ENCODE assay signal across 15 cellular contexts in the genomic region with DNA sequence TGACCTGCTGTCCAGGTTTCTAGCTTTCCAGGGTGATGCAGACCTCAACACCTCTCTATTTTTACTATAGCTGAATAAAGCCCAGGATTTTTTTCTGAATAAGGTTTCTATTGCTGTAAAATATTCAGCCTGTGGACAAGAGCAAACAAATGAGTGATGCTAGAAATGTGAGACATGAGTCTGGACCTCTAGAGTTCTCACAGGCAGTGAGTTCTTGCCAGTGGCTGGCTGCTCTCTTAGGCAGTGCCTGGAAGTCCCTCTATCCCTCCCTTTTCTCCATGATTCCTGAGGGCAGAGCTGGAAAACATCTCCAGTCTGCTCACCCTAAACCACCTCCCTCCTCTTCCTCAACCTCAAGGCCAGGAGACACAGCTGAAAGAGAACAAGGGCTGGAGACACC.
DNase-seq lines count a peak whose midpoint lies in the region; ATAC-seq and TF ChIP-seq lines count a peak whose summit lies in the region.
"Had no signal": no experiment of that assay in that cellular context is flagged by ENCODE, and none has a peak within 500 bp of the region (broad histone marks: within the 10 kb centered on the region; RNA-seq: fewer than 3 reads in every experiment).

No MANE protein-coding gene starts in this region.

- no peaks in the 10 kb centered on the region for H3K79me1 ChIP-seq in mesenchymal stem cell (replicated peaks; ENCODE audit: low read length, poor library complexity, severe bottlenecking)

- H3K9me3 ChIP-seq in PC-3 (ENCODE audit: low read length) (no peaks in the 10 kb centered on the region), mesenchymal stem cell (ENCODE audit: control insufficient read depth, low read length) (no peaks in the 10 kb centered on the region)

- peak; percentile 85 for ATAC-seq in PC-3

- no peaks in the 10 kb centered on the region for H3K9me2 ChIP-seq in PC-3 (replicated peaks; ENCODE audit: low read length)

- H3K14ac ChIP-seq in mesenchymal stem cell (ENCODE audit: low read length in 2 of 2), result no peak overlapping the region

- H3K4ac ChIP-seq in mesenchymal stem cell (ENCODE audit: low read depth in 1 of 2, low read length in 2 of 2), result peak overlapping the region; percentile 15 to 81

- no peak overlapping the region for H2BK5ac ChIP-seq in mesenchymal stem cell (ENCODE audit: low read depth, low read length, poor library complexity, severe bottlenecking)

- H3K79me2 ChIP-seq in PC-3 (ENCODE audit: low read length), result no peaks in the 10 kb centered on the region

- no peak for TF ChIP-seq CTCF in PC-3 (conservative IDR thresholded peaks at IDR 0.05; ENCODE audit: low read depth, low read length)

- DNase-seq in DMS53 (lab: John Stamatoyannopoulos, UW), result peak; percentile 15
- no peak for DNase-seq in DMS53 treated with DMSO at 0.1 percent for 48 hours (lab: John Stamatoyannopoulos, UW; ENCODE audit: unreplicated experiment)
- DNase-seq in PC-3, result no peak
- DNase-seq in mesenchymal stem cell, result no peak
- DNase-seq in NCI-H1417 (lab: John Stamatoyannopoulos, UW), result no peak
- DNase-seq in NCI-H1105 (lab: John Stamatoyannopoulos, UW), result no peak
- no peak for DNase-seq in activated gamma-delta T cell treated with Interleukin-2 at 50 U/mL for 16 hours
- DNase-seq: 8988T; ACHN; CD4-positive, CD25-positive, alpha-beta regulatory T cell; DMS79; EL; HCEC 1CT; HFFc6 had no signal

- H3K4me3 ChIP-seq in PC-3 (ENCODE audit: low read length) (no peak overlapping the region), mesenchymal stem cell (ENCODE audit: insufficient read depth in 1 of 2, low read depth in 1 of 2, low read length in 2 of 2) (no peak overlapping the region)
- H3K4me3 ChIP-seq: BLaER1 treated with 17β-estradiol and CSF1 and Interleukin-3, amounts not matched to agents 10 nM and 100 nM had no signal

- peak overlapping the region; percentile 75 to 85 for H2BK12ac ChIP-seq in mesenchymal stem cell (ENCODE audit: low read length in 2 of 2)

- H3K23ac ChIP-seq in mesenchymal stem cell (ENCODE audit: low read length in 2 of 2), result no peak overlapping the region

- H4K91ac ChIP-seq in mesenchymal stem cell (ENCODE audit: low read length), result peak overlapping the region; percentile 25

- no peaks in the 10 kb centered on the region for H3K4me1 ChIP-seq in PC-3 (ENCODE audit: insufficient read depth, low read length)
- H3K4me1 ChIP-seq in mesenchymal stem cell (ENCODE audit: control insufficient read depth, insufficient read depth, low read depth, low read length), result peaks cover 2% of the 10 kb centered on the region

- CTCF ChIA-PET in PC-3 (lab: Charles Lee), result no interaction called here

- no peaks in the 10 kb centered on the region for H3F3A ChIP-seq in PC-3 (ENCODE audit: low read length, unreplicated experiment)

- no TSS peak for BruUV-seq in PC-3 (replicated peaks; lab: Mats Ljungman, UMichigan)

- no peak overlapping the region for H2BK15ac ChIP-seq in mesenchymal stem cell (ENCODE audit: low read depth, poor library complexity, severe bottlenecking)

- intact Hi-C loops in PC-3 (cut with micrococcal nuclease), result no loop called here

- H2AK5ac ChIP-seq in mesenchymal stem cell (ENCODE audit: low read length, severe bottlenecking), result peak overlapping the region; percentile 53

- H2BK120ac ChIP-seq in mesenchymal stem cell (ENCODE audit: low read depth, low read length), result peak overlapping the region; percentile 71

- no peaks in the 10 kb centered on the region for H4K20me1 ChIP-seq in PC-3 (ENCODE audit: low read length)
- H4K20me1 ChIP-seq: BLaER1 treated with 17β-estradiol and CSF1 and Interleukin-3, amounts not matched to agents 10 nM and 100 nM had no signal

- peak overlapping the region; percentile 81 for H4K8ac ChIP-seq in mesenchymal stem cell (ENCODE audit: low read length)

- peak overlapping the region; percentile 4 to 61 for H3K18ac ChIP-seq in mesenchymal stem cell (ENCODE audit: low read depth in 1 of 2, low read length in 2 of 2)

- H3K27ac ChIP-seq in PC-3 (ENCODE audit: low read length) (no peak overlapping the region), mesenchymal stem cell (ENCODE audit: low read length, poor library complexity, severe bottlenecking) (no peak overlapping the region)
- H3K27ac ChIP-seq: BLaER1 treated with 17β-estradiol and CSF1 and Interleukin-3, amounts not matched to agents 10 nM and 100 nM had no signal

- H3K36me3 ChIP-seq in PC-3 (ENCODE audit: low read depth, low read length) (no peaks in the 10 kb centered on the region), mesenchymal stem cell (ENCODE audit: control insufficient read depth in 1 of 2, insufficient read depth in 2 of 2, low read depth in 1 of 2, low read length in 2 of 2) (no peaks in the 10 kb centered on the region)
- H3K36me3 ChIP-seq: BLaER1 treated with 17β-estradiol and CSF1 and Interleukin-3, amounts not matched to agents 10 nM and 100 nM had no signal

- H3K27me3 ChIP-seq in PC-3 (ENCODE audit: low read length) (no peaks in the 10 kb centered on the region), mesenchymal stem cell (ENCODE audit: control insufficient read depth in 1 of 2, insufficient read depth in 1 of 2, low read length in 2 of 2) (peaks cover 0 to 3% of the 10 kb centered on the region in 2 experiments)
- H3K27me3 ChIP-seq: BLaER1 treated with 17β-estradiol and CSF1 and Interleukin-3, amounts not matched to agents 10 nM and 100 nM had no signal

- H2AFZ ChIP-seq in PC-3 (ENCODE audit: low read length), result no peak overlapping the region
- H2AFZ ChIP-seq in mesenchymal stem cell (ENCODE audit: low read depth, low read length), result no peak overlapping the region

- no peak overlapping the region for H3K4me2 ChIP-seq in PC-3 (ENCODE audit: low read length)
- H3K4me2 ChIP-seq in mesenchymal stem cell (ENCODE audit: low read length, poor library complexity, severe bottlenecking), result no peak overlapping the region

- H3K9ac ChIP-seq in PC-3 (ENCODE audit: low read length) (no peak overlapping the region), mesenchymal stem cell (ENCODE audit: low read length) (no peak overlapping the region)
- H3K9ac ChIP-seq: BLaER1 treated with 17β-estradiol and CSF1 and Interleukin-3, amounts not matched to agents 10 nM and 100 nM had no signal

- POLR2A ChIA-PET in PC-3 (lab: Charles Lee; ENCODE audit: unreplicated experiment), result interaction anchor here (0.6 kb wide), 1 partner anchor 145 kb away, joined by 3 read pairs; no protein-coding TSS in a partner anchor
